Comparison of ENCODE assay signal across 1 cellular context in the genomic region with DNA sequence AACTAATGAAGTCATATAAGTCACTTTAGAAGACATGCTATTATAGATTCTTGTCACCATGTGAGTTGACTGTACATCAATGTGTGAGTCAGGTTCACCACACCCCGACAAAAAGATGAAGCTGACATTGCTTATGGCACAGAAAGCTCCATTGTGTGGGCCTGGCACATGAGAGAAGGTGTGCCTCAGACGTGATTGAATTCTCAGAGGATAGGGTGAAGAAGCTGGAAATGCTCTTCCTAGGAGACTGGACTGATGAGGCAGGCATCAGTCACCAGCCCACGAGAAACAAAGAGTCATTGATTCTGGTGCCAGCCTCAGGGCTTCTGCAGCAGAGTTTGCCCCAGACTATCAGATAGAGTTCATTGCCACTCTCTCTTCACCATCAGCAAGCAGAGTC.
TF ChIP-seq lines count a peak whose summit lies in the region.

No MANE protein-coding gene starts in this region.

TF ChIP-seq in HCT116, 20 proteins besides CTCF, POLR2A, EP300 and RAD21 (continued from another document):
- no peak for TF ChIP-seq POLR2AphosphoS5 (IDR thresholded peaks at IDR 0.05; ENCODE audit: low read depth, low read length)
- TF ChIP-seq CEBPB (IDR thresholded peaks at IDR 0.05; ENCODE audit: low read depth), result 0 out of 2 replicates have a peak, but pooled peaks have one; percentile 21
- TF ChIP-seq ZFX (IDR thresholded peaks at IDR 0.05), result no peak
- TF ChIP-seq SRF (IDR thresholded peaks at IDR 0.05; ENCODE audit: low read depth), result no peak
- TF ChIP-seq, protein P1, sequence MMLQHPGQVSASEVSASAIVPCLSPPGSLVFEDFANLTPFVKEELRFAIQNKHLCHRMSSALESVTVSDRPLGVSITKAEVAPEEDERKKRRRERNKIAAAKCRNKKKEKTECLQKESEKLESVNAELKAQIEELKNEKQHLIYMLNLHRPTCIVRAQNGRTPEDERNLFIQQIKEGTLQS (IDR thresholded peaks at IDR 0.05), result no peak
- peak; percentile 62 for TF ChIP-seq JUND (IDR thresholded peaks at IDR 0.05)
- no peak for TF ChIP-seq EZH2 (IDR thresholded peaks at IDR 0.05)
- TF ChIP-seq EZH2phosphoT487 (IDR thresholded peaks at IDR 0.05; ENCODE audit: borderline replicate concordance), result no peak
